Comparison of ENCODE assay signal across 1 cellular context in genomic region chr21:32459972-32460371, GRCh38.
TF ChIP-seq lines count a peak whose summit lies in the region.

No MANE protein-coding gene starts in this region.

TF ChIP-seq in A549, 52 proteins besides CTCF, POLR2A, EP300 and RAD21 (continued from another document):
- TF ChIP-seq HMGXB4 (CRISPR knock-in tag; IDR thresholded peaks at IDR 0.05; ENCODE audit: borderline replicate concordance) (no peak), JUN (IDR thresholded peaks at IDR 0.05) (no peak), HEYL (CRISPR knock-in tag; IDR thresholded peaks at IDR 0.05) (no peak), REST (IDR thresholded peaks at IDR 0.05) (no peak), HES2 (IDR thresholded peaks at IDR 0.05) (no peak), FOSL2 (IDR thresholded peaks at IDR 0.05) (no peak), FOSL2 (CRISPR knock-in tag; IDR thresholded peaks at IDR 0.05) (no peak)
